ENCODE assay signal across 1 cellular context in genomic region chr15:64247906-64248541, GRCh38.
TF ChIP-seq lines count a peak whose summit lies in the region.

No MANE protein-coding gene starts in this region.

TF ChIP-seq in K562, 482 proteins besides CTCF, POLR2A, EP300 and RAD21 (continued from another document):
- TF ChIP-seq RFX1 (IDR thresholded peaks at IDR 0.05) = peak; percentile 67
- TF ChIP-seq DACH1 (IDR thresholded peaks at IDR 0.05; ENCODE audit: partially characterized antibody) = peak; percentile 63
- TF ChIP-seq ATF7 (IDR thresholded peaks at IDR 0.05) = peak; percentile 74
- no peak for TF ChIP-seq ZNF507 (tag; conservative IDR thresholded peaks at IDR 0.05)
- TF ChIP-seq SLC30A9 (CRISPR knock-in tag; IDR thresholded peaks at IDR 0.05) = no peak
- TF ChIP-seq ZNF121 (CRISPR knock-in tag; conservative IDR thresholded peaks at IDR 0.05) = no peak
- TF ChIP-seq KLF16 (IDR thresholded peaks at IDR 0.05) = no peak
- TF ChIP-seq, protein P1, sequence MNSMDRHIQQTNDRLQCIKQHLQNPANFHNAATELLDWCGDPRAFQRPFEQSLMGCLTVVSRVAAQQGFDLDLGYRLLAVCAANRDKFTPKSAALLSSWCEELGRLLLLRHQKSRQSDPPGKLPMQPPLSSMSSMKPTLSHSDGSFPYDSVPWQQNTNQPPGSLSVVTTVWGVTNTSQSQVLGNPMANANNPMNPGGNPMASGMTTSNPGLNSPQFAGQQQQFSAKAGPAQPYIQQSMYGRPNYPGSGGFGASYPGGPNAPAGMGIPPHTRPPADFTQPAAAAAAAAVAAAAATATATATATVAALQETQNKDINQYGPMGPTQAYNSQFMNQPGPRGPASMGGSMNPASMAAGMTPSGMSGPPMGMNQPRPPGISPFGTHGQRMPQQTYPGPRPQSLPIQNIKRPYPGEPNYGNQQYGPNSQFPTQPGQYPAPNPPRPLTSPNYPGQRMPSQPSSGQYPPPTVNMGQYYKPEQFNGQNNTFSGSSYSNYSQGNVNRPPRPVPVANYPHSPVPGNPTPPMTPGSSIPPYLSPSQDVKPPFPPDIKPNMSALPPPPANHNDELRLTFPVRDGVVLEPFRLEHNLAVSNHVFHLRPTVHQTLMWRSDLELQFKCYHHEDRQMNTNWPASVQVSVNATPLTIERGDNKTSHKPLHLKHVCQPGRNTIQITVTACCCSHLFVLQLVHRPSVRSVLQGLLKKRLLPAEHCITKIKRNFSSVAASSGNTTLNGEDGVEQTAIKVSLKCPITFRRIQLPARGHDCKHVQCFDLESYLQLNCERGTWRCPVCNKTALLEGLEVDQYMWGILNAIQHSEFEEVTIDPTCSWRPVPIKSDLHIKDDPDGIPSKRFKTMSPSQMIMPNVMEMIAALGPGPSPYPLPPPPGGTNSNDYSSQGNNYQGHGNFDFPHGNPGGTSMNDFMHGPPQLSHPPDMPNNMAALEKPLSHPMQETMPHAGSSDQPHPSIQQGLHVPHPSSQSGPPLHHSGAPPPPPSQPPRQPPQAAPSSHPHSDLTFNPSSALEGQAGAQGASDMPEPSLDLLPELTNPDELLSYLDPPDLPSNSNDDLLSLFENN (IDR thresholded peaks at IDR 0.05; ENCODE audit: low read depth in 2 of 2, low read length in 2 of 2) = no peak
- TF ChIP-seq TEAD4 (IDR thresholded peaks at IDR 0.05; ENCODE audit: low read length) = peak; percentile 61
- no peak for TF ChIP-seq TEAD4 (CRISPR knock-in tag; IDR thresholded peaks at IDR 0.05; ENCODE audit: borderline replicate concordance)
- TF ChIP-seq RBM25 (IDR thresholded peaks at IDR 0.05; ENCODE audit: low read depth, low read length, severe bottlenecking) = no peak
- TF ChIP-seq RFX7 (CRISPR knock-in tag; IDR thresholded peaks at IDR 0.05) = no peak
- TF ChIP-seq FOXJ3 (CRISPR knock-in tag; IDR thresholded peaks at IDR 0.05) = peak; percentile 86
- TF ChIP-seq HES1 (IDR thresholded peaks at IDR 0.05; ENCODE audit: low read depth) = no peak
- TF ChIP-seq, protein P2, sequence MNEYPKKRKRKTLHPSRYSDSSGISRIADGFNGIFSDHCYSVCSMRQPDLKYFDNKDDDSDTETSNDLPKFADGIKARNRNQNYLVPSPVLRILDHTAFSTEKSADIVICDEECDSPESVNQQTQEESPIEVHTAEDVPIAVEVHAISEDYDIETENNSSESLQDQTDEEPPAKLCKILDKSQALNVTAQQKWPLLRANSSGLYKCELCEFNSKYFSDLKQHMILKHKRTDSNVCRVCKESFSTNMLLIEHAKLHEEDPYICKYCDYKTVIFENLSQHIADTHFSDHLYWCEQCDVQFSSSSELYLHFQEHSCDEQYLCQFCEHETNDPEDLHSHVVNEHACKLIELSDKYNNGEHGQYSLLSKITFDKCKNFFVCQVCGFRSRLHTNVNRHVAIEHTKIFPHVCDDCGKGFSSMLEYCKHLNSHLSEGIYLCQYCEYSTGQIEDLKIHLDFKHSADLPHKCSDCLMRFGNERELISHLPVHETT (CRISPR knock-in tag; conservative IDR thresholded peaks at IDR 0.05 in 1 of 2, IDR thresholded peaks at IDR 0.05 in 1 of 2) = peak in 1 of 2 experiments; percentile 41; a peak in 2 of 4 replicates
- TF ChIP-seq, protein P3, sequence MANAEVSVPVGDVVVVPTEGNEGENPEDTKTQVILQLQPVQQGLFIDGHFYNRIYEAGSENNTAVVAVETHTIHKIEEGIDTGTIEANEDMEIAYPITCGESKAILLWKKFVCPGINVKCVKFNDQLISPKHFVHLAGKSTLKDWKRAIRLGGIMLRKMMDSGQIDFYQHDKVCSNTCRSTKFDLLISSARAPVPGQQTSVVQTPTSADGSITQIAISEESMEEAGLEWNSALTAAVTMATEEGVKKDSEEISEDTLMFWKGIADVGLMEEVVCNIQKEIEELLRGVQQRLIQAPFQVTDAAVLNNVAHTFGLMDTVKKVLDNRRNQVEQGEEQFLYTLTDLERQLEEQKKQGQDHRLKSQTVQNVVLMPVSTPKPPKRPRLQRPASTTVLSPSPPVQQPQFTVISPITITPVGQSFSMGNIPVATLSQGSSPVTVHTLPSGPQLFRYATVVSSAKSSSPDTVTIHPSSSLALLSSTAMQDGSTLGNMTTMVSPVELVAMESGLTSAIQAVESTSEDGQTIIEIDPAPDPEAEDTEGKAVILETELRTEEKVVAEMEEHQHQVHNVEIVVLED (CRISPR knock-in tag; IDR thresholded peaks at IDR 0.05) = no peak
- TF ChIP-seq, protein P4, sequence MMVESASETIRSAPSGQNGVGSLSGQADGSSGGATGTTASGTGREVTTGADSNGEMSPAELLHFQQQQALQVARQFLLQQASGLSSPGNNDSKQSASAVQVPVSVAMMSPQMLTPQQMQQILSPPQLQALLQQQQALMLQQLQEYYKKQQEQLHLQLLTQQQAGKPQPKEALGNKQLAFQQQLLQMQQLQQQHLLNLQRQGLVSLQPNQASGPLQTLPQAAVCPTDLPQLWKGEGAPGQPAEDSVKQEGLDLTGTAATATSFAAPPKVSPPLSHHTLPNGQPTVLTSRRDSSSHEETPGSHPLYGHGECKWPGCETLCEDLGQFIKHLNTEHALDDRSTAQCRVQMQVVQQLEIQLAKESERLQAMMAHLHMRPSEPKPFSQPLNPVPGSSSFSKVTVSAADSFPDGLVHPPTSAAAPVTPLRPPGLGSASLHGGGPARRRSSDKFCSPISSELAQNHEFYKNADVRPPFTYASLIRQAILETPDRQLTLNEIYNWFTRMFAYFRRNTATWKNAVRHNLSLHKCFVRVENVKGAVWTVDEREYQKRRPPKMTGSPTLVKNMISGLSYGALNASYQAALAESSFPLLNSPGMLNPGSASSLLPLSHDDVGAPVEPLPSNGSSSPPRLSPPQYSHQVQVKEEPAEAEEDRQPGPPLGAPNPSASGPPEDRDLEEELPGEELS (CRISPR knock-in tag; IDR thresholded peaks at IDR 0.05; ENCODE audit: borderline replicate concordance) = 0 out of 2 replicates have a peak, but pooled peaks have one; percentile 40
- TF ChIP-seq, protein P5, sequence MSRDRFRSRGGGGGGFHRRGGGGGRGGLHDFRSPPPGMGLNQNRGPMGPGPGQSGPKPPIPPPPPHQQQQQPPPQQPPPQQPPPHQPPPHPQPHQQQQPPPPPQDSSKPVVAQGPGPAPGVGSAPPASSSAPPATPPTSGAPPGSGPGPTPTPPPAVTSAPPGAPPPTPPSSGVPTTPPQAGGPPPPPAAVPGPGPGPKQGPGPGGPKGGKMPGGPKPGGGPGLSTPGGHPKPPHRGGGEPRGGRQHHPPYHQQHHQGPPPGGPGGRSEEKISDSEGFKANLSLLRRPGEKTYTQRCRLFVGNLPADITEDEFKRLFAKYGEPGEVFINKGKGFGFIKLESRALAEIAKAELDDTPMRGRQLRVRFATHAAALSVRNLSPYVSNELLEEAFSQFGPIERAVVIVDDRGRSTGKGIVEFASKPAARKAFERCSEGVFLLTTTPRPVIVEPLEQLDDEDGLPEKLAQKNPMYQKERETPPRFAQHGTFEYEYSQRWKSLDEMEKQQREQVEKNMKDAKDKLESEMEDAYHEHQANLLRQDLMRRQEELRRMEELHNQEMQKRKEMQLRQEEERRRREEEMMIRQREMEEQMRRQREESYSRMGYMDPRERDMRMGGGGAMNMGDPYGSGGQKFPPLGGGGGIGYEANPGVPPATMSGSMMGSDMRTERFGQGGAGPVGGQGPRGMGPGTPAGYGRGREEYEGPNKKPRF (IDR thresholded peaks at IDR 0.05; ENCODE audit: low read depth, low read length) = no peak
- no peak for TF ChIP-seq STAT5A (IDR thresholded peaks at IDR 0.05; ENCODE audit: borderline replicate concordance, low read length)
